9 cellular contexts compared by ENCODE assay signal in the genomic region with DNA sequence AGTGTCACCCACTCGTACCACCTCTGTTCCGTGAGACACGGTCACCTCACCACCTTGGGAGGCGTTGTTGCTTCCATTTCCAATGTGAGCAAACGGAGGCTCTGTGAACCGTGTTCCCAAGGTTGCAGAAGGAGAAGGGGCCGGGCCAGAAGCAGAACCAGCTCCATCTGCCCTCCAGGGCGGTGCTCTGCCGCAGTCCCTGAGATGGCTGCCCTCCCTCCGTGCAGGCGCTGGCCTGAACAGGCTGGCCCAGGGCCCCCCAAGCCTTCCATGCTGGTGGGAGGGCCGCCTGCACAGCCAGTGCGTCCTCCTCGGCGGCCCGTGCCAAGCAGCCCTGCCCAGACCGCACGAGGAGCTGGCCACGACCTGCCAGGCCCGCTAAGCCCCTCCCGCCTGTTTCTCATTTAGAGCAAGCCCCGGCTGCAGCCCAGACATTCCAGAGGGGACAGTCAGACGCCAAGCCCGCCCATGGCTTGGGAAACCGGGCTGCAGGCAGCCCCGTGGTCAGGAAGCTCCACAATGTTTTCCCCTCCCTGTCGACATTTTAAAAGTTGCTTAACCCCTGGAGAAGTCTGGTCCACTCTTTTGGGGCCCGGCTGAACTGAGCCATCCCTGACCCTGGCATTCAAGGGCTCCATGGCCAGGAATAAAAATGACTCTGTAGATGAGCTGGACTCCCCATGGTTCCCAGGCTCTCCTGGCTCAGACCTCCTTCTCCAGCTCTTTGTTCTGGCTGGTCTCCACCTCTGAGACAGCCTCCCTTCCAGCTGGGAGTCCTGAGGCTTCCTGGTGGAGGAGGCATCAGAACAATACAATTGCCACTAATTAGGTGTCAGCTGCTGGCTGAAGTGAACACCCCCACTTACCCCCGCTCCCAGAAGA.
DNase-seq lines count a peak whose midpoint lies in the region; ATAC-seq and TF ChIP-seq lines count a peak whose summit lies in the region.
"Had no signal": no experiment of that assay in that cellular context is flagged by ENCODE, and none has a peak within 500 bp of the region (broad histone marks: within the 10 kb centered on the region; RNA-seq: fewer than 3 reads in every experiment).

No MANE protein-coding gene starts in this region.

- H3K27ac ChIP-seq in PC-9 (no peak overlapping the region), neural progenitor cell (no peak overlapping the region), MM.1S (ENCODE audit: low read length) (no peak overlapping the region)
- H3K27ac ChIP-seq in CD8-positive, alpha-beta T cell (ENCODE audit: low read depth, low read length) = no peak overlapping the region

- H4K20me1 ChIP-seq in PC-9 (ENCODE audit: insufficient read depth) (no peaks in the 10 kb centered on the region), neural progenitor cell (ENCODE audit: low read depth) (no peaks in the 10 kb centered on the region), MM.1S (ENCODE audit: insufficient read depth, low read length) (no peaks in the 10 kb centered on the region)

- H3K9me3 Mint-ChIP-seq in neural progenitor cell = peaks cover 6% of the 10 kb centered on the region
- H3K9me3 Mint-ChIP-seq in CD8-positive, alpha-beta T cell = no peaks in the 10 kb centered on the region

- H3K27me3 Mint-ChIP-seq in neural progenitor cell (ENCODE audit: insufficient read depth, low read depth) = peaks cover 38% of the 10 kb centered on the region
- H3K27me3 Mint-ChIP-seq in CD8-positive, alpha-beta T cell (ENCODE audit: low read depth) = no peaks in the 10 kb centered on the region
- H3K27me3 Mint-ChIP-seq: naive B cell had no signal

- H3K36me3 Mint-ChIP-seq in neural progenitor cell = no peaks in the 10 kb centered on the region
- H3K36me3 Mint-ChIP-seq in CD8-positive, alpha-beta T cell = no peaks in the 10 kb centered on the region
- H3K36me3 Mint-ChIP-seq: naive B cell had no signal

- no peaks in the 10 kb centered on the region for H3K9me3 ChIP-seq in PC-9 (ENCODE audit: insufficient read depth, low read depth)
- H3K9me3 ChIP-seq in neural progenitor cell (ENCODE audit: low read depth) = no peaks in the 10 kb centered on the region
- H3K9me3 ChIP-seq in CD8-positive, alpha-beta T cell (ENCODE audit: low read length) = no peaks in the 10 kb centered on the region
- H3K9me3 ChIP-seq in MM.1S (replicated peaks; ENCODE audit: insufficient read depth, low read length) = no peaks in the 10 kb centered on the region

- H3K36me3 ChIP-seq in PC-9 (ENCODE audit: low read depth) (no peaks in the 10 kb centered on the region), neural progenitor cell (no peaks in the 10 kb centered on the region), MM.1S (replicated peaks; ENCODE audit: insufficient read depth, low read length) (no peaks in the 10 kb centered on the region)
- no peaks in the 10 kb centered on the region for H3K36me3 ChIP-seq in CD8-positive, alpha-beta T cell (ENCODE audit: insufficient read depth, low read length)

- TF ChIP-seq CTCF in PC-9 (conservative IDR thresholded peaks at IDR 0.05) (no peak), neural progenitor cell (IDR thresholded peaks at IDR 0.05) (no peak), MM.1S (IDR thresholded peaks at IDR 0.05; ENCODE audit: low read length) (no peak)
- TF ChIP-seq CTCF in CD8-positive, alpha-beta T cell (IDR thresholded peaks at IDR 0.05) = no peak

- no peaks in the 10 kb centered on the region for H3K9me2 ChIP-seq in PC-9 (ENCODE audit: insufficient read depth)
- H3K9me2 ChIP-seq in MM.1S (replicated peaks; ENCODE audit: insufficient read depth, low read length) = no peaks in the 10 kb centered on the region

- H3K79me2 ChIP-seq in PC-9 (ENCODE audit: low read depth) = no peaks in the 10 kb centered on the region
- no peaks in the 10 kb centered on the region for H3K79me2 ChIP-seq in neural progenitor cell (ENCODE audit: low read depth)
- H3K79me2 ChIP-seq in MM.1S (ENCODE audit: low read length) = no peaks in the 10 kb centered on the region

- H3F3A ChIP-seq in PC-9 (ENCODE audit: insufficient read depth, low read depth) (no peaks in the 10 kb centered on the region), neural progenitor cell (ENCODE audit: low read depth) (no peaks in the 10 kb centered on the region), MM.1S (ENCODE audit: insufficient read depth, low read length) (no peaks in the 10 kb centered on the region)

- H3K4me1 Mint-ChIP-seq in neural progenitor cell = peaks cover 36% of the 10 kb centered on the region
- H3K4me1 Mint-ChIP-seq in CD8-positive, alpha-beta T cell (ENCODE audit: low read depth) = no peaks in the 10 kb centered on the region
- H3K4me1 Mint-ChIP-seq: naive B cell had no signal

- H3K4me2 ChIP-seq in PC-9 = peak overlapping the region; percentile 7; the same call in 1 of the 2 replicates
- peak overlapping the region; percentile 3 for H3K4me2 ChIP-seq in neural progenitor cell
- no peak overlapping the region for H3K4me2 ChIP-seq in MM.1S (ENCODE audit: low read depth, low read length)

- DNase-seq in Ammon's horn (ENCODE audit: low spot score) (peak; percentile 59), PC-9 (peak; percentile 3 to 53), fibroblast of the conjunctiva (ENCODE audit: low read depth) (peak; percentile 91), neural progenitor cell (ENCODE audit: low spot score) (peak; percentile 86), NCI-H1092 (lab: John Stamatoyannopoulos, UW) (no peak), NCI-H2107 treated with DMSO at 0.1 percent for 48 hours (lab: John Stamatoyannopoulos, UW; ENCODE audit: unreplicated experiment) (no peak), MM.1S (no peak)
- DNase-seq in CD8-positive, alpha-beta T cell = no peak
- DNase-seq: naive B cell had no signal

- peak overlapping the region; percentile 76 for H3K27ac Mint-ChIP-seq in neural progenitor cell
- no peak overlapping the region for H3K27ac Mint-ChIP-seq in CD8-positive, alpha-beta T cell
- H3K27ac Mint-ChIP-seq: naive B cell had no signal

- POLR2A ChIA-PET in PC-9 (lab: Charles Lee; ENCODE audit: unreplicated experiment) = no interaction called here
- POLR2A ChIA-PET in CD8-positive, alpha-beta T cell (lab: Charles Lee) = no interaction called here

- H2AFZ ChIP-seq in PC-9 (no peak overlapping the region), neural progenitor cell (replicated peaks) (no peak overlapping the region), MM.1S (ENCODE audit: low read length) (no peak overlapping the region)

- peaks cover 21% of the 10 kb centered on the region for H3K27me3 ChIP-seq in PC-9 (ENCODE audit: insufficient read depth, low read depth)
- H3K27me3 ChIP-seq in neural progenitor cell = no peaks in the 10 kb centered on the region
- H3K27me3 ChIP-seq in CD8-positive, alpha-beta T cell (ENCODE audit: insufficient read depth, low read length) = no peaks in the 10 kb centered on the region
- H3K27me3 ChIP-seq in MM.1S (replicated peaks; ENCODE audit: insufficient read depth, low read length) = no peaks in the 10 kb centered on the region

- BruUV-seq in PC-9 (replicated peaks; lab: Mats Ljungman, UMichigan) = no TSS peak

- intact Hi-C loops in PC-9 (cut with micrococcal nuclease; ENCODE audit: unreplicated experiment) = no loop called here
- intact Hi-C loops in CD8-positive, alpha-beta T cell (cut with DNase I, micrococcal nuclease) = no loop called here

- H3K9ac ChIP-seq in neural progenitor cell = no peak overlapping the region
- H3K9ac ChIP-seq in MM.1S (ENCODE audit: low read length) = no peak overlapping the region

- CTCF ChIA-PET in PC-9 (lab: Charles Lee) = no interaction called here
- CTCF ChIA-PET in CD8-positive, alpha-beta T cell (lab: Charles Lee) = no interaction called here

- H3K4me3 ChIP-seq in PC-9 (no peak overlapping the region), neural progenitor cell (no peak overlapping the region), MM.1S (ENCODE audit: low read length) (no peak overlapping the region)
- H3K4me3 ChIP-seq in CD8-positive, alpha-beta T cell (ENCODE audit: low read depth, low read length) = no peak overlapping the region

- no peak overlapping the region for H3K4me3 Mint-ChIP-seq in neural progenitor cell
- no peak overlapping the region for H3K4me3 Mint-ChIP-seq in CD8-positive, alpha-beta T cell
- H3K4me3 Mint-ChIP-seq: naive B cell had no signal

- H3K4me1 ChIP-seq in PC-9 (replicated peaks; ENCODE audit: insufficient read depth) (no peaks in the 10 kb centered on the region), neural progenitor cell (peaks cover 9% of the 10 kb centered on the region), MM.1S (ENCODE audit: low read length) (no peaks in the 10 kb centered on the region)
- no peaks in the 10 kb centered on the region for H3K4me1 ChIP-seq in CD8-positive, alpha-beta T cell (ENCODE audit: insufficient read depth, low read length)

- ATAC-seq in CD8-positive, alpha-beta T cell = no peak

Comparison
In these comparisons a context has a peak if more than half of its experiments do, and no peak if none do; other contexts are left out.
1. DNase-seq: peak in Ammon's horn (single experiment), PC-9 (2 of 2), fibroblast of the conjunctiva (single experiment) and neural progenitor cell (single experiment); none in CD8-positive, alpha-beta T cell (0 of 7), NCI-H1092 (single experiment), NCI-H2107 treated with DMSO at 0.1 percent for 48 hours (single experiment) and MM.1S (single experiment).